14 cellular contexts compared by ENCODE assay signal in genomic region chr15:68704496-68705021, GRCh38.
A peak's percentile ranks its signal among the peaks of the same experiment; 100 is the strongest.
DNase-seq lines count a peak whose midpoint lies in the region; ATAC-seq, FAIRE-seq and TF ChIP-seq lines count a peak whose summit lies in the region.
"Had no signal": no experiment of that assay in that cellular context is flagged by ENCODE, and none has a peak within 500 bp of the region (broad histone marks: within the 10 kb centered on the region; RNA-seq: fewer than 3 reads in every experiment).

No MANE protein-coding gene starts in this region.

- H3K4me2 ChIP-seq in hepatocyte = peak overlapping the region; percentile 51

- no peaks in the 10 kb centered on the region for H3K9me2 ChIP-seq in hepatocyte (replicated peaks; ENCODE audit: insufficient read depth)

- in situ Hi-C loops in gastrocnemius medialis (cut with MboI; ENCODE audit: low sequenced_read_pairs in 4 of 4) = no loop called here

- no peaks in the 10 kb centered on the region for H3K9me3 ChIP-seq in hepatocyte (ENCODE audit: low read depth)
- no peaks in the 10 kb centered on the region for H3K9me3 ChIP-seq in gastrocnemius medialis

- intact Hi-C loops in gastrocnemius medialis (cut with DNase I; ENCODE audit: low total_unique reads) = no loop called here

- H3K4me1 ChIP-seq in hepatocyte (ENCODE audit: insufficient read depth) (peaks cover 9% of the 10 kb centered on the region), gastrocnemius medialis (peaks cover 17 to 22% of the 10 kb centered on the region in 2 donors)

- no peaks in the 10 kb centered on the region for H3K36me3 ChIP-seq in bronchial epithelial cell (ENCODE audit: control insufficient read depth, insufficient read depth, low read length)
- no peaks in the 10 kb centered on the region for H3K36me3 ChIP-seq in hepatocyte (replicated peaks; ENCODE audit: insufficient read depth, low read depth)
- H3K36me3 ChIP-seq in gastrocnemius medialis = no peaks in the 10 kb centered on the region

- FAIRE-seq in bronchial epithelial cell (lab: Jason Lieb, UNC) = peak; percentile 84
- FAIRE-seq: GM12892 had no signal

- H3K79me2 ChIP-seq in hepatocyte = no peaks in the 10 kb centered on the region

- no peaks in the 10 kb centered on the region for H4K20me1 ChIP-seq in hepatocyte (ENCODE audit: insufficient read depth, poor library complexity, severe bottlenecking)

- TF ChIP-seq POLR2A in gastrocnemius medialis (IDR thresholded peaks at IDR 0.05) = no peak

- TF ChIP-seq CTCF in bronchial epithelial cell (IDR thresholded peaks at IDR 0.05; ENCODE audit: insufficient read depth, low read length, severe bottlenecking) (no peak), hepatocyte (IDR thresholded peaks at IDR 0.05; ENCODE audit: poor library complexity) (no peak), gastrocnemius medialis (IDR thresholded peaks at IDR 0.05 in 4 of 5, conservative IDR thresholded peaks at IDR 0.05 in 1 of 5) (no peak)

- peak; percentile 40 to 46 for ATAC-seq in gastrocnemius medialis
- no peak for ATAC-seq in HG02840 (IDR thresholded peaks at IDR 0.05; ENCODE audit: low FRiP score, unreplicated experiment)
- ATAC-seq in GM18517 (IDR thresholded peaks at IDR 0.05; ENCODE audit: unreplicated experiment) = no peak
- ATAC-seq: natural killer cell treated with Interleukin-12 subunit alpha and Interleukin-12 subunit beta and Interleukin-15 and Interleukin-18, amount 100 ng/mL, for 72 hours had no signal

- 8% methylated on average over 6 of the region's 6 CpGs for WGBS in hepatocyte (ENCODE audit: low lambda C conversion rate, missing lambda C conversion rate)

- H2AFZ ChIP-seq in hepatocyte = no peak overlapping the region

- H3K27ac ChIP-seq in hepatocyte = no peak overlapping the region
- peak overlapping the region in 2 of 4 donors; percentile 36 to 60 for H3K27ac ChIP-seq in gastrocnemius medialis

- H3K27me3 ChIP-seq in bronchial epithelial cell (ENCODE audit: control insufficient read depth, insufficient read depth, low read length) = peaks cover 6% of the 10 kb centered on the region
- H3K27me3 ChIP-seq in hepatocyte = no peaks in the 10 kb centered on the region
- no peaks in the 10 kb centered on the region for H3K27me3 ChIP-seq in gastrocnemius medialis

- DNase-seq in HT-29 (ENCODE audit: low spot score) (peak; percentile 58), bronchial epithelial cell (ENCODE audit: low read depth) (peak; percentile 22), hepatocyte (ENCODE audit: low spot score) (peak; percentile 44), gastrocnemius medialis (no peak), kidney glomerular epithelial cell (lab: John Stamatoyannopoulos, UW) (no peak), germinal center (ENCODE audit: low spot score) (no peak)
- DNase-seq: activated CD4-positive, alpha-beta T cell treated with anti-CD3 and anti-CD28 coated beads for 1 hour; CD8-positive, alpha-beta memory T cell; cerebellar nuclear complex; stimulated activated CD4-positive, alpha-beta T cell treated with anti-CD3 and anti-CD28 coated beads, Interleukin-2, amount 100 ng/mL, for 24 hours had no signal

- H3K4me3 ChIP-seq in bronchial epithelial cell (ENCODE audit: low read depth, low read length) = no peak overlapping the region
- no peak overlapping the region for H3K4me3 ChIP-seq in hepatocyte
- no peak overlapping the region for H3K4me3 ChIP-seq in gastrocnemius medialis

Comparison
In these comparisons a context has a peak if more than half of its experiments do, and no peak if none do; other contexts are left out.
1. DNase-seq: peak in HT-29 (single experiment), bronchial epithelial cell (single experiment) and hepatocyte (single experiment); none in gastrocnemius medialis (0 of 2), kidney glomerular epithelial cell (single experiment) and germinal center (single experiment).
2. ATAC-seq: peak in gastrocnemius medialis (2 of 2); none in HG02840 (single experiment) and GM18517 (single experiment).